ENCODE assay signal across 8 cellular contexts in genomic region chr2:25339791-25340339, GRCh38. TPM values are rescaled to one million over a fixed set of nuclear protein-coding genes. Genes with fewer than 3 reads are reported as not detected.
DNase-seq lines count a peak whose midpoint lies in the region; FAIRE-seq and TF ChIP-seq lines count a peak whose summit lies in the region.

No MANE protein-coding gene starts in this region.

- peak overlapping the region; percentile 75; the same call in 1 of the 2 replicates for H3K27ac ChIP-seq in SK-N-MC
- H3K27ac ChIP-seq in fibroblast of lung (ENCODE audit: insufficient read depth, low read length), result no peak overlapping the region

- FAIRE-seq in H54 (lab: Jason Lieb, UNC), result no peak

- TF ChIP-seq CTCF in fibroblast of lung (conservative IDR thresholded peaks at IDR 0.05 in 1 of 2, IDR thresholded peaks at IDR 0.05 in 1 of 2; ENCODE audit: low read depth in 1 of 2, low read length in 2 of 2) (no peak), osteocyte (IDR thresholded peaks at IDR 0.05) (no peak)

- H3K36me3 Mint-ChIP-seq in osteocyte (ENCODE audit: unreplicated experiment), result peaks cover 3% of the 10 kb centered on the region

- no peak overlapping the region for H3K27ac Mint-ChIP-seq in osteocyte (ENCODE audit: unreplicated experiment)

- no peaks in the 10 kb centered on the region for H3K9me3 Mint-ChIP-seq in osteocyte (ENCODE audit: unreplicated experiment)

- no peaks in the 10 kb centered on the region for H4K20me1 ChIP-seq in fibroblast of lung (ENCODE audit: control insufficient read depth, extremely low read depth, insufficient read depth, low read length)

- peak overlapping the region; percentile 45 for H3K9ac ChIP-seq in SK-N-MC (ENCODE audit: insufficient read length)
- no peak overlapping the region for H3K9ac ChIP-seq in fibroblast of lung (ENCODE audit: insufficient read depth, low read length)

- no peaks in the 10 kb centered on the region for H3K9me3 ChIP-seq in SK-N-MC (ENCODE audit: low read depth, low read length)
- no peaks in the 10 kb centered on the region for H3K9me3 ChIP-seq in fibroblast of lung (ENCODE audit: control insufficient read depth, insufficient read depth, low read depth, low read length)

- peak; percentile 73 to 87 (median 86) for DNase-seq in NCI-H1417 (lab: John Stamatoyannopoulos, UW)
- DNase-seq in NCI-H1417 treated with DMSO at 0.1 percent for 48 hours (lab: John Stamatoyannopoulos, UW), result no peak
- DNase-seq in SK-N-MC (ENCODE audit: low read depth, low spot score), result no peak
- no peak for DNase-seq in fibroblast of lung (ENCODE audit: low read depth in 2 of 2)
- no peak for DNase-seq in osteocyte (ENCODE audit: extremely low spot score, unreplicated experiment)
- no peak for DNase-seq in H54 (ENCODE audit: insufficient read length, low spot score)
- no peak for DNase-seq in NCI-H774 (lab: John Stamatoyannopoulos, UW)
- no peak for DNase-seq in kidney glomerular epithelial cell (lab: John Stamatoyannopoulos, UW)

- H3K4me1 ChIP-seq in fibroblast of lung (ENCODE audit: control insufficient read depth, extremely low read depth, insufficient read depth, low read length), result peaks cover 2% of the 10 kb centered on the region

- H3K4me3 Mint-ChIP-seq in osteocyte (ENCODE audit: unreplicated experiment), result peak overlapping the region; percentile 66

- H3K27me3 Mint-ChIP-seq in osteocyte (ENCODE audit: unreplicated experiment), result no peaks in the 10 kb centered on the region

- H3K4me3 ChIP-seq in SK-N-MC (peak overlapping the region; percentile 85), fibroblast of lung (replicated peaks in 1 of 4; ENCODE audit: control extremely low read depth in 1 of 4, insufficient read depth in 1 of 4, low read depth in 3 of 4, low read length in 4 of 4) (peak overlapping the region in 3 of 4 experiments; percentile 33 to 65 (median 42))

- no peak for TF ChIP-seq POLR2A in H54 (IDR thresholded peaks at IDR 0.05; ENCODE audit: low read depth, low read length)

- H3K36me3 ChIP-seq in SK-N-MC (ENCODE audit: insufficient read depth, low read length) (no peaks in the 10 kb centered on the region), fibroblast of lung (ENCODE audit: control insufficient read depth, insufficient read depth, low read length) (no peaks in the 10 kb centered on the region)

- H3K4me2 ChIP-seq in fibroblast of lung (ENCODE audit: extremely low read depth, insufficient read depth, low read length), result peak overlapping the region; percentile 75

- no peaks in the 10 kb centered on the region for H3K27me3 ChIP-seq in fibroblast of lung (ENCODE audit: control insufficient read depth, insufficient read depth, low read length)

- no peak overlapping the region for H2AFZ ChIP-seq in fibroblast of lung (ENCODE audit: low read length)

- peaks cover 30% of the 10 kb centered on the region for H3K4me1 Mint-ChIP-seq in osteocyte (ENCODE audit: unreplicated experiment)

- no peaks in the 10 kb centered on the region for H3K79me2 ChIP-seq in fibroblast of lung (ENCODE audit: control insufficient read depth, insufficient read depth, low read length)

RNA-seq across cellular contexts. Expression of gene DNMT3A, which starts 1.9 kb away (rescaled TPM):
- total RNA-seq in fibroblast of lung, result 16.9 and 19.7 TPM in 2 replicates
- 3.6 and 3.7 TPM in 2 replicates for polyA plus RNA-seq in fibroblast of lung
- polyA plus RNA-seq in fibroblast of lung (2012), result 6.9 and 8.6 TPM in 2 replicates
- polyA minus RNA-seq in fibroblast of lung (ENCODE audit: low replicate concordance), result 6.6 and 44.1 TPM in 2 replicates
- total RNA-seq in osteocyte, result 80.2 and 85.2 TPM in 2 replicates

Comparison
In these comparisons a context has a peak if more than half of its experiments do, and no peak if none do; other contexts are left out.
1. DNase-seq: peak in NCI-H1417 (3 of 3); none in NCI-H1417 treated with DMSO at 0.1 percent for 48 hours (single experiment), SK-N-MC (single experiment), fibroblast of lung (0 of 2), osteocyte (single experiment), H54 (single experiment), NCI-H774 (single experiment) and kidney glomerular epithelial cell (single experiment).